19 cellular contexts compared by ENCODE assay signal in the genomic region with DNA sequence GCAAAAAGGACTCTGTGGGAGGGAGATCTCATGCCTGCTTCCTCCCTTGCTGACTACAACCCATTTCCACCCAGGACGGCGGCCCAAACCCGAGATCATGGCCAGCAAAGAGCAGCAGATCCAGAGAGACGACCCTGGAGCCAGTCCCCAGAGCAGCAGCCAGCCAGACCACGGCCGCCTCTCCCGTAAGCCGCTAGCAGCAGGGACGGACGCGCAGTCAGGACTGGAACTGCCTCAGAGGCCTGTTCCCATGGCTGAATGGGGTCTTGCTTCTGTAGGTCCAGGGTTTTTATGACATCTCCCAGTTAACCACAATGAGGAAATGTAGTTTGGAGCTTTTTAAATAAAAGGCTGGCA.
DNase-seq lines count a peak whose midpoint lies in the region; ATAC-seq, FAIRE-seq and TF ChIP-seq lines count a peak whose summit lies in the region.
"Had no signal": no experiment of that assay in that cellular context is flagged by ENCODE, and none has a peak within 500 bp of the region (broad histone marks: within the 10 kb centered on the region; RNA-seq: fewer than 3 reads in every experiment).

No MANE protein-coding gene starts in this region.

- peaks cover 17% of the 10 kb centered on the region for H3K4me1 ChIP-seq in astrocyte (ENCODE audit: insufficient read depth, low read length)
- H3K4me1 ChIP-seq: BE2C had no signal

- no peak for ATAC-seq in stimulated activated memory B cell treated with anti-CD40 and anti-IgM and Interleukin-4, amounts not matched to agents 10 μg/mL and 1 μg/mL and 100 μg/mL, for 72 hours
- ATAC-seq in GM18909 (IDR thresholded peaks at IDR 0.05; ENCODE audit: poor library complexity, unreplicated experiment) = no peak
- ATAC-seq: CD8-positive, alpha-beta T cell had no signal

- no peak overlapping the region for H3K9ac ChIP-seq in astrocyte (ENCODE audit: low read length)

- H3K79me2 ChIP-seq in astrocyte (ENCODE audit: insufficient read depth, low read length) = no peaks in the 10 kb centered on the region

- no peaks in the 10 kb centered on the region for H4K20me1 ChIP-seq in astrocyte (ENCODE audit: insufficient read depth, low read length)

- no peak overlapping the region for H3K4me3 Mint-ChIP-seq in astrocyte (ENCODE audit: unreplicated experiment)
- H3K4me3 Mint-ChIP-seq in stimulated activated memory B cell treated with anti-CD40 and anti-IgM and Interleukin-4, amounts not matched to agents 10 μg/mL and 1 μg/mL and 100 μg/mL, for 72 hours = no peak overlapping the region
- H3K4me3 Mint-ChIP-seq in activated T-helper 2 cell treated with anti-CD3 and anti-CD28 coated beads, Interferon-gamma antibody, Interleukin-2, Interleukin-4, amounts not matched to agents 10 μg/mL and 5 μg/mL and 100 μg/mL, durations not matched to agents 14 hours and 24 hours and 36 hours (ENCODE audit: low read depth) = no peak overlapping the region
- H3K4me3 Mint-ChIP-seq: CD8-positive, alpha-beta T cell had no signal

- peak overlapping the region; percentile 59 for H3K27ac Mint-ChIP-seq in astrocyte (ENCODE audit: unreplicated experiment)
- H3K27ac Mint-ChIP-seq in stimulated activated memory B cell treated with anti-CD40 and anti-IgM and Interleukin-4, amounts not matched to agents 10 μg/mL and 1 μg/mL and 100 μg/mL, for 72 hours = peak overlapping the region; percentile 89
- no peak overlapping the region for H3K27ac Mint-ChIP-seq in activated T-helper 2 cell treated with anti-CD3 and anti-CD28 coated beads, Interferon-gamma antibody, Interleukin-2, Interleukin-4, amounts not matched to agents 10 μg/mL and 5 μg/mL and 100 μg/mL, durations not matched to agents 14 hours and 24 hours and 36 hours
- H3K27ac Mint-ChIP-seq: CD8-positive, alpha-beta T cell had no signal

- peaks cover 29% of the 10 kb centered on the region for H3K36me3 Mint-ChIP-seq in astrocyte (ENCODE audit: low read depth, unreplicated experiment)
- no peaks in the 10 kb centered on the region for H3K36me3 Mint-ChIP-seq in stimulated activated memory B cell treated with anti-CD40 and anti-IgM and Interleukin-4, amounts not matched to agents 10 μg/mL and 1 μg/mL and 100 μg/mL, for 72 hours
- no peaks in the 10 kb centered on the region for H3K36me3 Mint-ChIP-seq in activated T-helper 2 cell treated with anti-CD3 and anti-CD28 coated beads, Interferon-gamma antibody, Interleukin-2, Interleukin-4, amounts not matched to agents 10 μg/mL and 5 μg/mL and 100 μg/mL, durations not matched to agents 14 hours and 24 hours and 36 hours (ENCODE audit: low read depth)
- H3K36me3 Mint-ChIP-seq: CD8-positive, alpha-beta T cell had no signal

- H3K4me1 Mint-ChIP-seq in astrocyte (ENCODE audit: low read depth, unreplicated experiment) = peaks cover 17% of the 10 kb centered on the region
- peaks cover 40% of the 10 kb centered on the region for H3K4me1 Mint-ChIP-seq in stimulated activated memory B cell treated with anti-CD40 and anti-IgM and Interleukin-4, amounts not matched to agents 10 μg/mL and 1 μg/mL and 100 μg/mL, for 72 hours
- peaks cover 9% of the 10 kb centered on the region for H3K4me1 Mint-ChIP-seq in activated T-helper 2 cell treated with anti-CD3 and anti-CD28 coated beads, Interferon-gamma antibody, Interleukin-2, Interleukin-4, amounts not matched to agents 10 μg/mL and 5 μg/mL and 100 μg/mL, durations not matched to agents 14 hours and 24 hours and 36 hours (ENCODE audit: low read depth)

- H3K27ac ChIP-seq in astrocyte (ENCODE audit: low read depth, low read length) = no peak overlapping the region

- H3K27me3 Mint-ChIP-seq in astrocyte (ENCODE audit: low read depth, unreplicated experiment) = peaks cover 4% of the 10 kb centered on the region
- no peaks in the 10 kb centered on the region for H3K27me3 Mint-ChIP-seq in stimulated activated memory B cell treated with anti-CD40 and anti-IgM and Interleukin-4, amounts not matched to agents 10 μg/mL and 1 μg/mL and 100 μg/mL, for 72 hours
- no peaks in the 10 kb centered on the region for H3K27me3 Mint-ChIP-seq in activated T-helper 2 cell treated with anti-CD3 and anti-CD28 coated beads, Interferon-gamma antibody, Interleukin-2, Interleukin-4, amounts not matched to agents 10 μg/mL and 5 μg/mL and 100 μg/mL, durations not matched to agents 14 hours and 24 hours and 36 hours (ENCODE audit: low read depth)

- H3K4me2 ChIP-seq in astrocyte (ENCODE audit: low read length) = no peak overlapping the region

- H3K4me3 ChIP-seq in astrocyte (ENCODE audit: insufficient read depth, low read depth, low read length) = no peak overlapping the region

- DNase-seq in activated CD8-positive, alpha-beta memory T cell treated with anti-CD3 and anti-CD28 coated beads for 24 hours = peak; percentile 37
- DNase-seq in activated CD8-positive, alpha-beta memory T cell treated with anti-CD3 and anti-CD28 coated beads, Interleukin-2, amount 50 U/mL, for 48 hours = no peak
- no peak for DNase-seq in astrocyte (ENCODE audit: low read depth)
- peak; percentile 38 for DNase-seq in islet precursor cell
- DNase-seq in urothelium cell line (ENCODE audit: low spot score) = no peak
- no peak for DNase-seq in activated T-helper 2 cell treated with anti-CD3 and anti-CD28 coated beads, Interferon-gamma antibody, Interleukin-2, Interleukin-4, amounts not matched to agents 10 μg/mL and 5 μg/mL and 100 μg/mL, durations not matched to agents 14 hours and 24 hours and 36 hours (ENCODE audit: low spot score)
- DNase-seq: BE2C; Calu3; CD8-positive, alpha-beta T cell; IMR-90; NCI-H1436; NCI-H1930; NCI-H226; NCI-H524; NCI-H82; OCI-M1; SHP77 treated with DMSO at 0.1 percent for 48 hours had no signal

- no peaks in the 10 kb centered on the region for H3K36me3 ChIP-seq in astrocyte (ENCODE audit: insufficient read depth, low read length)
- H3K36me3 ChIP-seq: BE2C had no signal

- intact Hi-C loops in activated T-helper 2 cell treated with anti-CD3 and anti-CD28 coated beads, Interferon-gamma antibody, Interleukin-2, Interleukin-4, amounts not matched to agents 10 μg/mL and 5 μg/mL and 100 μg/mL, durations not matched to agents 14 hours and 24 hours and 36 hours (cut with micrococcal nuclease) = no loop called here

- TF ChIP-seq CTCF in astrocyte (IDR thresholded peaks at IDR 0.05; ENCODE audit: insufficient read depth, low read depth, low read length) = no peak

- H3K9me3 Mint-ChIP-seq in astrocyte (ENCODE audit: unreplicated experiment) = no peaks in the 10 kb centered on the region
- H3K9me3 Mint-ChIP-seq in stimulated activated memory B cell treated with anti-CD40 and anti-IgM and Interleukin-4, amounts not matched to agents 10 μg/mL and 1 μg/mL and 100 μg/mL, for 72 hours = no peaks in the 10 kb centered on the region
- H3K9me3 Mint-ChIP-seq in activated T-helper 2 cell treated with anti-CD3 and anti-CD28 coated beads, Interferon-gamma antibody, Interleukin-2, Interleukin-4, amounts not matched to agents 10 μg/mL and 5 μg/mL and 100 μg/mL, durations not matched to agents 14 hours and 24 hours and 36 hours = no peaks in the 10 kb centered on the region
- H3K9me3 Mint-ChIP-seq: CD8-positive, alpha-beta T cell had no signal

- no peaks in the 10 kb centered on the region for H3K9me3 ChIP-seq in astrocyte (ENCODE audit: insufficient read depth, low read depth, low read length)
- H3K9me3 ChIP-seq: BE2C had no signal

- no peak for FAIRE-seq in astrocyte (lab: Jason Lieb, UNC)
- no peak for FAIRE-seq in urothelium cell line (lab: Jason Lieb, UNC)

- no peaks in the 10 kb centered on the region for H3K27me3 ChIP-seq in astrocyte (ENCODE audit: insufficient read depth, low read length)
- H3K27me3 ChIP-seq: BE2C had no signal

- H2AFZ ChIP-seq in astrocyte (ENCODE audit: low read depth, low read length) = no peak overlapping the region

Comparison
In these comparisons a context has a peak if more than half of its experiments do, and no peak if none do; other contexts are left out.
1. DNase-seq: peak in activated CD8-positive, alpha-beta memory T cell treated with anti-CD3 and anti-CD28 coated beads for 24 hours (single experiment) and islet precursor cell (single experiment); none in activated CD8-positive, alpha-beta memory T cell treated with anti-CD3 and anti-CD28 coated beads, Interleukin-2, amount 50 U/mL, for 48 hours (single experiment), astrocyte (single experiment), urothelium cell line (single experiment) and activated T-helper 2 cell treated with anti-CD3 and anti-CD28 coated beads, Interferon-gamma antibody, Interleukin-2, Interleukin-4, amounts not matched to agents 10 μg/mL and 5 μg/mL and 100 μg/mL, durations not matched to agents 14 hours and 24 hours and 36 hours (single experiment).